1 cellular context compared by ENCODE assay signal in the genomic region with DNA sequence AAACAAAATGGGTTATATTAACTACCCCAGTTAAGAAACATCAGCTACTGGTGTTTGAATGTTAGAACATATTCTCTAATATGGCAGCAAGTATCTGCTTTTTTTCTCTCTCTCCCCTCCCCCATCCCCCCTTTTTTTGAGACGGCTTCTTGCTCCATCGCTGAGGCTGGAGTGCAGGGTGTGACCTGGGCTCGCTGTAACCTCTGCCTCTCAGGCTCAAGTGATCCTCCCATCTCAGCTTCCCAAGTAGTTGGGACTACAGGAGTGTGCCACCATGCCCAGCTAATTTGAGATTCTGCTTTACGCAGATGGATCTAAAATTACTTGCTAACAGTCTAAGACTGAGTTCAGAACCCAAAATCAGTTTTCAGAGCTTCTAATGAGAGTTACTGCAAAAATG.
TF ChIP-seq lines count a peak whose summit lies in the region.

No MANE protein-coding gene starts in this region.

TF ChIP-seq in GM23338, 12 proteins besides CTCF, POLR2A, EP300 and RAD21 (continued from another document):
- TF ChIP-seq, protein P1, sequence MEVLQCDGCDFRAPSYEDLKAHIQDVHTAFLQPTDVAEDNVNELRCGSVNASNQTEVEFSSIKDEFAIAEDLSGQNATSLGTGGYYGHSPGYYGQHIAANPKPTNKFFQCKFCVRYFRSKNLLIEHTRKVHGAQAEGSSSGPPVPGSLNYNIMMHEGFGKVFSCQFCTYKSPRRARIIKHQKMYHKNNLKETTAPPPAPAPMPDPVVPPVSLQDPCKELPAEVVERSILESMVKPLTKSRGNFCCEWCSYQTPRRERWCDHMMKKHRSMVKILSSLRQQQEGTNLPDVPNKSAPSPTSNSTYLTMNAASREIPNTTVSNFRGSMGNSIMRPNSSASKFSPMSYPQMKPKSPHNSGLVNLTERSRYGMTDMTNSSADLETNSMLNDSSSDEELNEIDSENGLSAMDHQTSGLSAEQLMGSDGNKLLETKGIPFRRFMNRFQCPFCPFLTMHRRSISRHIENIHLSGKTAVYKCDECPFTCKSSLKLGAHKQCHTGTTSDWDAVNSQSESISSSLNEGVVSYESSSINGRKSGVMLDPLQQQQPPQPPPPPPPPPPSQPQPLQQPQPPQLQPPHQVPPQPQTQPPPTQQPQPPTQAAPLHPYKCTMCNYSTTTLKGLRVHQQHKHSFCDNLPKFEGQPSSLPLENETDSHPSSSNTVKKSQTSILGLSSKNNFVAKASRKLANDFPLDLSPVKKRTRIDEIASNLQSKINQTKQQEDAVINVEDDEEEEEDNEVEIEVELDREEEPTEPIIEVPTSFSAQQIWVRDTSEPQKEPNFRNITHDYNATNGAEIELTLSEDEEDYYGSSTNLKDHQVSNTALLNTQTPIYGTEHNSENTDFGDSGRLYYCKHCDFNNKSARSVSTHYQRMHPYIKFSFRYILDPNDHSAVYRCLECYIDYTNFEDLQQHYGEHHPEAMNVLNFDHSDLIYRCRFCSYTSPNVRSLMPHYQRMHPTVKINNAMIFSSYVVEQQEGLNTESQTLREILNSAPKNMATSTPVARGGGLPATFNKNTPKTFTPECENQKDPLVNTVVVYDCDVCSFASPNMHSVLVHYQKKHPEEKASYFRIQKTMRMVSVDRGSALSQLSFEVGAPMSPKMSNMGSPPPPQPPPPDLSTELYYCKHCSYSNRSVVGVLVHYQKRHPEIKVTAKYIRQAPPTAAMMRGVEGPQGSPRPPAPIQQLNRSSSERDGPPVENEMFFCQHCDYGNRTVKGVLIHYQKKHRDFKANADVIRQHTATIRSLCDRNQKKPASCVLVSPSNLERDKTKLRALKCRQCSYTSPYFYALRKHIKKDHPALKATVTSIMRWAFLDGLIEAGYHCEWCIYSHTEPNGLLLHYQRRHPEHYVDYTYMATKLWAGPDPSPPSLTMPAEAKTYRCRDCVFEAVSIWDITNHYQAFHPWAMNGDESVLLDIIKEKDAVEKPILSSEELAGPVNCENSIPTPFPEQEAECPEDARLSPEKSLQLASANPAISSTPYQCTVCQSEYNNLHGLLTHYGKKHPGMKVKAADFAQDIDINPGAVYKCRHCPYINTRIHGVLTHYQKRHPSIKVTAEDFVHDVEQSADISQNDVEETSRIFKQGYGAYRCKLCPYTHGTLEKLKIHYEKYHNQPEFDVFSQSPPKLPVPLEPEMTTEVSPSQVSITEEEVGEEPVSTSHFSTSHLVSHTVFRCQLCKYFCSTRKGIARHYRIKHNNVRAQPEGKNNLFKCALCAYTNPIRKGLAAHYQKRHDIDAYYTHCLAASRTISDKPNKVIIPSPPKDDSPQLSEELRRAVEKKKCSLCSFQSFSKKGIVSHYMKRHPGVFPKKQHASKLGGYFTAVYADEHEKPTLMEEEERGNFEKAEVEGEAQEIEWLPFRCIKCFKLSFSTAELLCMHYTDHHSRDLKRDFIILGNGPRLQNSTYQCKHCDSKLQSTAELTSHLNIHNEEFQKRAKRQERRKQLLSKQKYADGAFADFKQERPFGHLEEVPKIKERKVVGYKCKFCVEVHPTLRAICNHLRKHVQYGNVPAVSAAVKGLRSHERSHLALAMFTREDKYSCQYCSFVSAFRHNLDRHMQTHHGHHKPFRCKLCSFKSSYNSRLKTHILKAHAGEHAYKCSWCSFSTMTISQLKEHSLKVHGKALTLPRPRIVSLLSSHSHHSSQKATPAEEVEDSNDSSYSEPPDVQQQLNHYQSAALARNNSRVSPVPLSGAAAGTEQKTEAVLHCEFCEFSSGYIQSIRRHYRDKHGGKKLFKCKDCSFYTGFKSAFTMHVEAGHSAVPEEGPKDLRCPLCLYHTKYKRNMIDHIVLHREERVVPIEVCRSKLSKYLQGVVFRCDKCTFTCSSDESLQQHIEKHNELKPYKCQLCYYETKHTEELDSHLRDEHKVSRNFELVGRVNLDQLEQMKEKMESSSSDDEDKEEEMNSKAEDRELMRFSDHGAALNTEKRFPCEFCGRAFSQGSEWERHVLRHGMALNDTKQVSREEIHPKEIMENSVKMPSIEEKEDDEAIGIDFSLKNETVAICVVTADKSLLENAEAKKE (CRISPR knock-in tag; IDR thresholded peaks at IDR 0.05), result no peak
- TF ChIP-seq CREB1 (CRISPR knock-in tag; IDR thresholded peaks at IDR 0.05; ENCODE audit: low read depth) (no peak), POLR2AphosphoS5 (IDR thresholded peaks at IDR 0.05; ENCODE audit: low read depth) (no peak)
- TF ChIP-seq, protein P2, sequence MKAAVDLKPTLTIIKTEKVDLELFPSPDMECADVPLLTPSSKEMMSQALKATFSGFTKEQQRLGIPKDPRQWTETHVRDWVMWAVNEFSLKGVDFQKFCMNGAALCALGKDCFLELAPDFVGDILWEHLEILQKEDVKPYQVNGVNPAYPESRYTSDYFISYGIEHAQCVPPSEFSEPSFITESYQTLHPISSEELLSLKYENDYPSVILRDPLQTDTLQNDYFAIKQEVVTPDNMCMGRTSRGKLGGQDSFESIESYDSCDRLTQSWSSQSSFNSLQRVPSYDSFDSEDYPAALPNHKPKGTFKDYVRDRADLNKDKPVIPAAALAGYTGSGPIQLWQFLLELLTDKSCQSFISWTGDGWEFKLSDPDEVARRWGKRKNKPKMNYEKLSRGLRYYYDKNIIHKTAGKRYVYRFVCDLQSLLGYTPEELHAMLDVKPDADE (IDR thresholded peaks at IDR 0.05), result no peak
